Comparison of ENCODE assay signal across 8 cellular contexts in the genomic region with DNA sequence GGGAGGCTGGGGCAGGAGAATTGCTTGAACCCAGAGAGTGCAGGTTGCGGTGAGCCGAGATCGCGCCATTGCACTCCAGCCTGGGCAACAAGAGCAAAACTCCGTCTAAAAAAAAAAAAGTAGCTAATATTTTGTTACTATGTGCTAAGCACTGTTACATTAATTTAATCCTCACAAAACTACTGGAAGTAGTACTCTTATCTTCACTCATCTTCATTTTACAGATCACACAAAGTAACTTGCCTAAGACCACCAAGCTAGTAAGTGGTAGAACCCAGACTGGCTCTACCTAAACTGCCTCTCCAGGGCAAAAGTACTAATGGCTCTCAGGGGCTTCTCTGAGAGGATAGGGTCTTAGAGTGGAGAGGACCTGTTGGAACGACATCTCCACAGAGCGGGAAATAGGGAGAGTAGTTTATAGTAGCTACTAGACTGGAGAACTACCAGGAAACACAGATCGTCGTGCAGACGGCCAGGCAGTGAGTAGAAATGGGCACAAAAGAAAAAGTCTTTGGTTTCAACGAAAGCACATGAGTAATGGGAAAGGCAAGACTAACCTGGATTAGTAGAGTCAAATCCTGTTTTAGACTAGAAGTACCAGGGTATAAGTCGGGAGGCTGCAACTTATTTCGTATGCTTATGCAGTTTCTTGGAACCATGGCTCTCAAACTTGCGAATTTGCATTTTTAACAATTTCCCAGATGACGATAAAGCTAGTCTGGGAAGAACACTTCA. TPM values are rescaled to one million over a fixed set of nuclear protein-coding genes. Genes with fewer than 3 reads are reported as not detected.
DNase-seq lines count a peak whose midpoint lies in the region; ATAC-seq, FAIRE-seq and TF ChIP-seq lines count a peak whose summit lies in the region.

No MANE protein-coding gene starts in this region.

- H3K9ac ChIP-seq in HepG2 (ENCODE audit: insufficient read depth, low read depth, low read length), result peak overlapping the region; percentile 86

- H3K9me3 ChIP-seq in HepG2 (ENCODE audit: low read length) (no peaks in the 10 kb centered on the region), tibial nerve (no peaks in the 10 kb centered on the region)

- H3K4me3 Mint-ChIP-seq in activated naive CD4-positive, alpha-beta T cell treated with anti-CD3 and anti-CD28 coated beads for 36 hours, result peak overlapping the region; percentile 88
- peak overlapping the region; percentile 85 for H3K4me3 Mint-ChIP-seq in activated naive CD8-positive, alpha-beta T cell treated with anti-CD3 and anti-CD28 coated beads for 36 hours

- H3K27ac Mint-ChIP-seq in activated naive CD4-positive, alpha-beta T cell treated with anti-CD3 and anti-CD28 coated beads for 36 hours, result no peak overlapping the region
- no peak overlapping the region for H3K27ac Mint-ChIP-seq in activated naive CD8-positive, alpha-beta T cell treated with anti-CD3 and anti-CD28 coated beads for 36 hours

- no peak for FAIRE-seq in HepG2 (lab: Jason Lieb, UNC)

- intact Hi-C loops in activated naive CD4-positive, alpha-beta T cell treated with anti-CD3 and anti-CD28 coated beads for 36 hours (cut with micrococcal nuclease), result loop anchor here (2.0 to 5.0 kb wide), 4 partner anchors 129 to 1905 kb away; a partner anchor contains a TSS
- intact Hi-C loops in HepG2 (cut with micrococcal nuclease; ENCODE audit: unreplicated experiment), result loop anchor here (2.0 to 10.0 kb wide), 2 partner anchors 81 to 153 kb away; a partner anchor contains a TSS

- peak overlapping the region; percentile 96 for H3K4me2 ChIP-seq in HepG2 (ENCODE audit: low read depth, low read length)

- no peak for TF ChIP-seq RAD21 in HepG2 (CRISPR knock-in tag; IDR thresholded peaks at IDR 0.05)

- CTCF ChIA-PET in activated naive CD4-positive, alpha-beta T cell treated with anti-CD3 and anti-CD28 coated beads for 36 hours (lab: Charles Lee), result interaction anchor here (0.7 to 1.3 kb wide), 4 partner anchors 13 to 232 kb away, joined by 3 to 5 read pairs (median 3); no protein-coding TSS in a partner anchor
- CTCF ChIA-PET in HepG2 (lab: Yijun Ruan, JAX; ENCODE audit: low intra/inter-chr PET ratio, low total read pairs), result no interaction called here

- no TSS peak for BruUV-seq in HepG2 (replicated peaks; lab: Mats Ljungman, UMichigan)

- no peak for DNase-seq in activated naive CD4-positive, alpha-beta T cell treated with anti-CD3 and anti-CD28 coated beads for 36 hours
- DNase-seq in activated naive CD4-positive, alpha-beta T cell treated with anti-CD3 and anti-CD28 coated beads, Interleukin-2, amount 50 U/mL, for 16 hours, result no peak
- no peak for DNase-seq in activated naive CD8-positive, alpha-beta T cell treated with anti-CD3 and anti-CD28 coated beads for 36 hours
- DNase-seq in HepG2 (ENCODE audit: low spot score) (no peak), tibial nerve (ENCODE audit: low spot score in 2 of 2) (no peak), NCI-H2029 (lab: John Stamatoyannopoulos, UW) (no peak)
- no peak for DNase-seq in activated CD4-positive, alpha-beta T cell treated with anti-CD3 and anti-CD28 coated beads for 48 hours

- H3K36me3 ChIP-seq in HepG2 (replicated peaks in 1 of 2; ENCODE audit: control insufficient read depth in 1 of 2, insufficient read depth in 2 of 2, low read length in 2 of 2) (peaks cover 0 to 23% of the 10 kb centered on the region in 2 experiments; a peak in 2 of 5 replicates), tibial nerve (peaks cover 0 to 20% (median 0%) of the 10 kb centered on the region in 3 donors)

- H3K27me3 Mint-ChIP-seq in activated naive CD4-positive, alpha-beta T cell treated with anti-CD3 and anti-CD28 coated beads for 36 hours (ENCODE audit: low read depth), result no peaks in the 10 kb centered on the region
- H3K27me3 Mint-ChIP-seq in activated naive CD8-positive, alpha-beta T cell treated with anti-CD3 and anti-CD28 coated beads for 36 hours, result no peaks in the 10 kb centered on the region

- H3K27me3 ChIP-seq in HepG2 (ENCODE audit: control insufficient read depth in 1 of 2, insufficient read depth in 2 of 2, low read length in 2 of 2) (no peaks in the 10 kb centered on the region; a peak in 1 of 5 replicates), tibial nerve (no peaks in the 10 kb centered on the region)

- no peak overlapping the region for H2AFZ ChIP-seq in HepG2 (ENCODE audit: low read length)

- ATAC-seq in HepG2 (no peak), GM19463 (IDR thresholded peaks at IDR 0.05; ENCODE audit: unreplicated experiment) (no peak)

- in situ Hi-C loops in HepG2 (cut with HindIII; ENCODE audit: extremely low pct_ligation_motif_present, low pct_unique_long_range_greater_than_20kb), result no loop called here

- H3K9me3 Mint-ChIP-seq in activated naive CD4-positive, alpha-beta T cell treated with anti-CD3 and anti-CD28 coated beads for 36 hours, result no peaks in the 10 kb centered on the region
- H3K9me3 Mint-ChIP-seq in activated naive CD8-positive, alpha-beta T cell treated with anti-CD3 and anti-CD28 coated beads for 36 hours, result no peaks in the 10 kb centered on the region

- TF ChIP-seq EP300 in HepG2 (IDR thresholded peaks at IDR 0.05; ENCODE audit: low read depth in 2 of 2, low read length in 2 of 2) (no peak), HepG2 (CRISPR knock-in tag; IDR thresholded peaks at IDR 0.05; ENCODE audit: borderline replicate concordance) (no peak), tibial nerve (IDR thresholded peaks at IDR 0.05) (no peak)

- H3K36me3 Mint-ChIP-seq in activated naive CD4-positive, alpha-beta T cell treated with anti-CD3 and anti-CD28 coated beads for 36 hours (ENCODE audit: low read depth), result peaks cover 23% of the 10 kb centered on the region
- H3K36me3 Mint-ChIP-seq in activated naive CD8-positive, alpha-beta T cell treated with anti-CD3 and anti-CD28 coated beads for 36 hours, result peaks cover 22% of the 10 kb centered on the region

- H4K20me1 ChIP-seq in HepG2 (ENCODE audit: insufficient read depth, low read length), result no peaks in the 10 kb centered on the region

- H3K27ac ChIP-seq in HepG2 (ENCODE audit: extremely low read length, insufficient read depth, low read length), result peak overlapping the region; percentile 92
- H3K27ac ChIP-seq in tibial nerve, result peak overlapping the region in 3 of 4 donors; percentile 91 to 97 (median 94)

- TF ChIP-seq POLR2A in HepG2 (IDR thresholded peaks at IDR 0.05; ENCODE audit: insufficient read depth in 1 of 2, low read depth in 2 of 2, low read length in 2 of 2), result no peak
- TF ChIP-seq POLR2A in tibial nerve (IDR thresholded peaks at IDR 0.05), result no peak

- H3K4me1 ChIP-seq in HepG2 (ENCODE audit: insufficient read depth, low read length) (peaks cover 60% of the 10 kb centered on the region), tibial nerve (peaks cover 0 to 46% (median 18%) of the 10 kb centered on the region in 4 donors)

- no peak for TF ChIP-seq CTCF in HepG2 (CRISPR knock-in tag; IDR thresholded peaks at IDR 0.05)
- TF ChIP-seq CTCF in tibial nerve (IDR thresholded peaks at IDR 0.05), result no peak

- peaks cover 37% of the 10 kb centered on the region for H3K79me2 ChIP-seq in HepG2 (ENCODE audit: insufficient read depth, low read length)

- WGBS in HepG2 (ENCODE audit: low lambda C conversion rate), result 54% methylated on average over 15 of the region's 15 CpGs
- 87 to 91% methylated on average over 15 of the region's 15 CpGs for WGBS in tibial nerve, 2 donors

- POLR2A ChIA-PET in HepG2 (lab: Yijun Ruan, JAX), result interaction anchor here (0.6 kb wide), 1 partner anchor 56 kb away, joined by 8 read pairs; no protein-coding TSS in a partner anchor

- H3K4me1 Mint-ChIP-seq in activated naive CD4-positive, alpha-beta T cell treated with anti-CD3 and anti-CD28 coated beads for 36 hours (ENCODE audit: low read depth), result peaks cover 39% of the 10 kb centered on the region
- peaks cover 36% of the 10 kb centered on the region for H3K4me1 Mint-ChIP-seq in activated naive CD8-positive, alpha-beta T cell treated with anti-CD3 and anti-CD28 coated beads for 36 hours

- H3K4me3 ChIP-seq in HepG2 (replicated peaks in 1 of 3; ENCODE audit: insufficient read depth in 1 of 3, low read depth in 2 of 3, low read length in 3 of 3) (peak overlapping the region; percentile 75 to 88 (median 87)), tibial nerve (peak overlapping the region; percentile 69 to 94 (median 80))

TF ChIP-seq in HepG2, 621 proteins besides CTCF, POLR2A, EP300 and RAD21:
- TF ChIP-seq MIER2 (CRISPR knock-in tag; IDR thresholded peaks at IDR 0.05) (no peak), ELF4 (CRISPR knock-in tag; IDR thresholded peaks at IDR 0.05; ENCODE audit: borderline replicate concordance) (0 out of 2 replicates have a peak, but pooled peaks have one; percentile 4), ZBTB38 (CRISPR knock-in tag; IDR thresholded peaks at IDR 0.05) (peak; percentile 20; the same call in 1 of the 2 replicates), ZNF549 (CRISPR knock-in tag; IDR thresholded peaks at IDR 0.05) (no peak)

RNA-seq across cellular contexts. Expression of a gene that starts 1.4 kb away (rescaled TPM):
- 10 to 100 TPM; 14.3 to 15.2 TPM for total RNA-seq in activated naive CD4-positive, alpha-beta T cell treated with anti-CD3 and anti-CD28 coated beads for 36 hours
- total RNA-seq in activated naive CD8-positive, alpha-beta T cell treated with anti-CD3 and anti-CD28 coated beads for 36 hours, result 10 to 100 TPM; 15.8 to 17.5 TPM
- total RNA-seq in HepG2 (2016; rRNA removed; fragmentation: Illumina TruSeq; extraction: Trizol) (14.1 and 25.8 TPM in 2 replicates), tibial nerve (10 to 100 TPM; 24.0 to 29.7 (median 26.2) TPM)
- 3.1 and 3.8 TPM in 2 replicates for total RNA-seq in HepG2 (2016; cell fraction: cytosol; rRNA removed; fragmentation: Illumina TruSeq; extraction: Trizol; ENCODE audit: low read depth)
- total RNA-seq in HepG2 (2016; cell fraction: insoluble cytoplasmic fraction; rRNA removed; fragmentation: Illumina TruSeq; extraction: Trizol), result 15.7 and 25.2 TPM in 2 replicates
- 5.3 and 6.0 TPM in 2 replicates for total RNA-seq in HepG2 (2016; cell fraction: membrane; rRNA removed; fragmentation: Illumina TruSeq; extraction: Trizol)
- total RNA-seq in HepG2 (2016; cell fraction: nucleus; rRNA removed; fragmentation: Illumina TruSeq; extraction: Trizol), result 28.4 and 33.3 TPM in 2 replicates
- 16.0 and 16.2 TPM in 2 replicates for polyA plus RNA-seq in HepG2 (2011; rRNA removed)
- polyA plus RNA-seq in HepG2 (2011; cell fraction: cytosol; rRNA removed), result 7.9 and 11.3 TPM in 2 replicates
- polyA plus RNA-seq in HepG2 (2011; cell fraction: nucleus; rRNA removed), result 11.7 and 14.6 TPM in 2 replicates
- 12.7 and 14.0 TPM in 2 replicates for polyA plus RNA-seq in HepG2 (2012)
- polyA plus RNA-seq in HepG2 (2016; cell fraction: cytosol; fragmentation: Illumina TruSeq; extraction: Trizol; ENCODE audit: low read depth), result 0.96 and 1.6 TPM in 2 replicates
- 9.5 and 11.1 TPM in 2 replicates for polyA plus RNA-seq in HepG2 (2016; cell fraction: insoluble cytoplasmic fraction; fragmentation: Illumina TruSeq; extraction: Trizol; ENCODE audit: low read depth)
- 2.4 and 2.5 TPM in 2 replicates for polyA plus RNA-seq in HepG2 (2016; cell fraction: membrane; fragmentation: Illumina TruSeq; extraction: Trizol; ENCODE audit: low read depth)
- 32.1 and 35.6 TPM in 2 replicates for polyA plus RNA-seq in HepG2 (2016; cell fraction: nucleus; fragmentation: Illumina TruSeq; extraction: Trizol; ENCODE audit: insufficient read depth, low read depth)
- polyA minus RNA-seq in HepG2 (2011; rRNA and poly(A)+ RNA removed; ENCODE audit: low replicate concordance), result 7.9 and 14.5 TPM in 2 replicates
- polyA minus RNA-seq in HepG2 (2011; cell fraction: cytosol; rRNA and poly(A)+ RNA removed), result 11.6 and 17.9 TPM in 2 replicates
- 22.0 and 24.9 TPM in 2 replicates for polyA minus RNA-seq in HepG2 (2011; cell fraction: nucleus; rRNA and poly(A)+ RNA removed)
